ENCODE assay signal across 19 cellular contexts in the genomic region with DNA sequence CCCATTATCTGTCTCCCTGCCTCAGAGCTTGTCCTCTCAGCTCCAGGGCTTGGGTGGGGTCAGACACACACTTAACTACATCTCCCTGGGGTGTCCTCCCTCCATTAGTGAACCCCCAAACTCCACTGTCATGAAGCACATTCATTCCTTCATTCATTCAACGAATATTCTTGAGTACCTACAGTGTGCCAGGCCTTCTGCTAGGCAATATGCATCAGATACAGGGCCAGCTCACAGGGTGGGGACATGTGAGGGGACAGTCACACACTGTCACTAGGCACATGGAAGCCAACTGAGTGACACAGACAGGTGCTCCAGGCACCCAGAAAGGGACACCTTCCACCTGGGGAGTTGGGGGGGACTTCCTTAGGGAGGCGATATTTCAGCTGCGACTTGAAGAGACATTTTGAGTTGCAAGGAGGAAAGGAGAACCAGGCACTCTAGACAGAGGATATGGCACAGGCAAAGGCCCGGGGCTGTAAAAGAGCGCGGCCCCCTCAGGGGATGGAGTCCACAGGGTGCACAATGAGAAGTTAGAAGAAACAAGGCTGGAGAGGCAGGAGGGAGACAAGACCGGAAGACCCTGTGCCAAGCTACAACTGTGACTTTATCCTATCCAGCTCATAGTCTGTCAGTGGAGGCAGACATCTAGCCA. TPM values are rescaled to one million over a fixed set of nuclear protein-coding genes. Genes with fewer than 3 reads are reported as not detected.
DNase-seq lines count a peak whose midpoint lies in the region; ATAC-seq, FAIRE-seq and TF ChIP-seq lines count a peak whose summit lies in the region.
"Had no signal": no experiment of that assay in that cellular context is flagged by ENCODE, and none has a peak within 500 bp of the region (broad histone marks: within the 10 kb centered on the region; RNA-seq: fewer than 3 reads in every experiment).

No MANE protein-coding gene starts in this region.

- ATAC-seq in right cardiac atrium, result no peak

- intact Hi-C loops in right cardiac atrium (cut with DNase I), result no loop called here

- TF ChIP-seq CTCF in WERI-Rb-1 (IDR thresholded peaks at IDR 0.05; ENCODE audit: low read depth, low read length) (no peak), H1 (IDR thresholded peaks at IDR 0.05; ENCODE audit: control extremely low read depth in 1 of 3, insufficient read depth in 1 of 3, low read depth in 1 of 3, low read length in 3 of 3) (no peak), neutrophil (IDR thresholded peaks at IDR 0.05) (no peak)

- H2BK5ac ChIP-seq in H1 (ENCODE audit: low read depth, low read length), result no peak overlapping the region

- DNase-seq in WERI-Rb-1, result peak; percentile 7
- peak in 1 of 2 experiments; percentile 35 for DNase-seq in H1 (ENCODE audit: low read depth in 1 of 2, low spot score in 2 of 2)
- no peak for DNase-seq in NCI-H748 treated with DMSO at 0.1 percent for 48 hours (lab: John Stamatoyannopoulos, UW)
- no peak for DNase-seq in D341Med (ENCODE audit: low spot score)
- DNase-seq in right cardiac atrium, result no peak
- no peak for DNase-seq in A172 (ENCODE audit: low spot score)
- DNase-seq: 8988T; C1 segment of cervical spinal cord; CD4-positive, CD25-positive, alpha-beta regulatory T cell; CD8-positive, alpha-beta memory T cell had no signal

- H4K8ac ChIP-seq in H1 (ENCODE audit: extremely low read depth, insufficient read depth, low read length), result no peak overlapping the region

- TF ChIP-seq RAD21 in H1 (IDR thresholded peaks at IDR 0.05 in 1 of 2, conservative IDR thresholded peaks at IDR 0.05 in 1 of 2; ENCODE audit: low read depth in 2 of 2, low read length in 2 of 2), result no peak

- no peaks in the 10 kb centered on the region for H3K79me1 ChIP-seq in H1 (ENCODE audit: low read depth, low read length)

- TF ChIP-seq EP300 in H1 (IDR thresholded peaks at IDR 0.05; ENCODE audit: borderline replicate concordance in 1 of 2, low read depth in 2 of 2, low read length in 2 of 2), result no peak

- H3K4me2 ChIP-seq in H1 (ENCODE audit: insufficient read depth in 1 of 2, low read depth in 2 of 2, low read length in 2 of 2), result no peak overlapping the region
- H3K4me2 ChIP-seq: GM23338 had no signal

- no peak overlapping the region for H3K9ac ChIP-seq in H1 (replicated peaks in 1 of 4; ENCODE audit: extremely low read depth in 1 of 4, low read depth in 3 of 4, low read length in 3 of 4)

- no peak for TF ChIP-seq POLR2A in H1 (IDR thresholded peaks at IDR 0.05; ENCODE audit: control extremely low read depth in 1 of 2, low read depth in 2 of 2, low read length in 2 of 2)

- H3K4me1 ChIP-seq in H1 (replicated peaks in 1 of 4; ENCODE audit: control insufficient read depth in 3 of 4, insufficient read depth in 4 of 4, low read length in 3 of 4), result no peaks in the 10 kb centered on the region; a peak in 1 of 7 replicates
- H3K4me1 ChIP-seq in neutrophil (ENCODE audit: control insufficient read depth in 1 of 2, insufficient read depth in 1 of 2, low read depth in 1 of 2, low read length in 1 of 2), result peaks cover 100% of the 10 kb centered on the region in 2 experiments
- no peaks in the 10 kb centered on the region for H3K4me1 ChIP-seq in right cardiac atrium (ENCODE audit: control insufficient read depth, insufficient read depth, low read length)
- H3K4me1 ChIP-seq: BE2C had no signal

- no peak overlapping the region for H3K27ac ChIP-seq in WERI-Rb-1
- H3K27ac ChIP-seq in H1 (ENCODE audit: low read depth, low read length), result no peak overlapping the region
- peak overlapping the region; percentile 100 for H3K27ac ChIP-seq in neutrophil
- H3K27ac ChIP-seq in right cardiac atrium (ENCODE audit: low read length), result no peak overlapping the region

- H3K27me3 ChIP-seq in WERI-Rb-1 (ENCODE audit: insufficient read depth, low read depth, severe bottlenecking), result peaks cover 96% of the 10 kb centered on the region
- H3K27me3 ChIP-seq in H1 (replicated peaks in 1 of 4; ENCODE audit: control insufficient read depth in 3 of 4, extremely low read depth in 1 of 4, insufficient read depth in 3 of 4, low read length in 3 of 4), result peaks cover 0 to 9% (median 7%) of the 10 kb centered on the region in 4 experiments; a peak in 6 of 7 replicates
- H3K27me3 ChIP-seq in neutrophil, result no peaks in the 10 kb centered on the region
- H3K27me3 ChIP-seq in right cardiac atrium (ENCODE audit: control insufficient read depth, insufficient read depth), result no peaks in the 10 kb centered on the region

- no peak overlapping the region for H2BK20ac ChIP-seq in H1 (ENCODE audit: low read length)

- H3K4ac ChIP-seq in H1 (replicated peaks; ENCODE audit: insufficient read length, low read depth, low read length), result no peak overlapping the region

- no peak overlapping the region for H2BK15ac ChIP-seq in H1 (ENCODE audit: low read length)

- H3K9me3 ChIP-seq in WERI-Rb-1 (ENCODE audit: severe bottlenecking) (peaks cover 14% of the 10 kb centered on the region), H1 (ENCODE audit: insufficient read depth in 2 of 2, low read depth in 1 of 2, low read length in 1 of 2) (0 out of 4 replicates have a peak, but pooled peaks cover 0 to 2% of the 10 kb centered on the region in 2 experiments), neutrophil (no peaks in the 10 kb centered on the region), right cardiac atrium (ENCODE audit: control insufficient read depth, low read length) (no peaks in the 10 kb centered on the region)
- H3K9me3 ChIP-seq: BE2C had no signal

- no peaks in the 10 kb centered on the region for H3K79me2 ChIP-seq in H1 (ENCODE audit: control insufficient read depth in 1 of 2, insufficient read depth in 2 of 2, low read length in 2 of 2)

- POLR2A ChIA-PET in H1 (lab: Charles Lee; ENCODE audit: partially characterized antibody), result no interaction called here

- no peak overlapping the region for H2AFZ ChIP-seq in H1 (ENCODE audit: low read length)
- H2AFZ ChIP-seq: GM23338 had no signal

- no peak overlapping the region for H4K5ac ChIP-seq in H1 (ENCODE audit: insufficient read length, low read depth, low read length)

- no peak overlapping the region for H4K91ac ChIP-seq in H1 (replicated peaks; ENCODE audit: insufficient read length, low read length)

- H3K14ac ChIP-seq in H1 (ENCODE audit: insufficient read length), result no peak overlapping the region

- H2AK5ac ChIP-seq in H1 (ENCODE audit: low read depth, low read length), result no peak overlapping the region

- no peaks in the 10 kb centered on the region for H4K20me1 ChIP-seq in H1 (replicated peaks in 1 of 2; ENCODE audit: control insufficient read depth in 1 of 2, insufficient read depth in 2 of 2, low read length in 2 of 2)

- no peak for FAIRE-seq in H1 (lab: Jason Lieb, UNC)
- FAIRE-seq: D721Med, G401.6, GM12891, GM18507 had no signal

- H3K4me3 ChIP-seq in WERI-Rb-1 (ENCODE audit: low read depth, low read length), result no peak overlapping the region
- no peak overlapping the region for H3K4me3 ChIP-seq in H1 (ENCODE audit: extremely low read depth in 1 of 4, insufficient read depth in 2 of 4, low read depth in 3 of 4, low read length in 4 of 4)
- H3K4me3 ChIP-seq in neutrophil (ENCODE audit: low read depth in 1 of 2, low read length in 1 of 2), result no peak overlapping the region
- H3K4me3 ChIP-seq in right cardiac atrium (ENCODE audit: low read length), result no peak overlapping the region
- H3K4me3 ChIP-seq: GM23338 had no signal

- H2BK12ac ChIP-seq in H1 (ENCODE audit: low read depth, low read length), result 0 out of 2 replicates have a peak overlapping the region, but pooled peaks have one; percentile 33

- WGBS in H1 (ENCODE audit: extremely low coverage in 1 of 2, insufficient coverage in 1 of 2, insufficient read length in 1 of 2, insufficient replicate concordance in 2 of 2, low coverage in 1 of 2, low lambda C conversion rate in 2 of 2, missing lambda C conversion rate in 1 of 2), 2 experiments, result 93% methylated on average over 7 of the region's 7 CpGs; no CpG with 5 or more reads in 1 of the 2 experiments
- 87% methylated on average over 7 of the region's 7 CpGs for WGBS in right cardiac atrium

- H3K36me3 ChIP-seq in WERI-Rb-1 (no peaks in the 10 kb centered on the region), H1 (ENCODE audit: control insufficient read depth in 2 of 4, insufficient read depth in 4 of 4, low read length in 3 of 4) (no peaks in the 10 kb centered on the region), neutrophil (no peaks in the 10 kb centered on the region)
- H3K36me3 ChIP-seq: BE2C had no signal

- H3K56ac ChIP-seq in H1 (replicated peaks; ENCODE audit: insufficient read length, low read depth, low read length), result no peak overlapping the region

- no peak overlapping the region for H3K18ac ChIP-seq in H1 (ENCODE audit: extremely low read depth, low read length)

- no peak overlapping the region for H2BK120ac ChIP-seq in H1 (replicated peaks; ENCODE audit: low read depth, low read length)

- no peak overlapping the region for H3K23ac ChIP-seq in H1 (ENCODE audit: insufficient read length)

- no peaks in the 10 kb centered on the region for H3K23me2 ChIP-seq in H1 (ENCODE audit: low read depth, low read length)

- CTCF ChIA-PET in H1 (lab: Charles Lee; ENCODE audit: partially characterized antibody), result interaction anchor here (0.7 to 6.4 kb wide), 21 partner anchors 8 to 229 kb away, joined by 3 to 63 read pairs (median 4); partner anchors contain the start of genes PGLYRP4, S100A1, S100A7A and S100A8

RNA-seq across cellular contexts. Expression of gene S100A8, which starts 8.7 kb away (rescaled TPM):
- total RNA-seq in H1 (2021; fragmentation: NEBNext Ultra II Directional; extraction: Animal tissue kit (Norgen Biotek cat#: 25700)), result not detected in 2 replicates
- polyA plus RNA-seq in H1 (2011; rRNA removed), result not detected in 2 replicates
- not detected for polyA plus RNA-seq in H1 (2011; cell fraction: cytosol; rRNA removed)
- not detected for polyA plus RNA-seq in H1 (2011; cell fraction: nucleus; rRNA removed)
- not detected in 4 replicates for polyA plus RNA-seq in H1 (2012, experiment 1 of 2)
- polyA plus RNA-seq in H1 (2012, experiment 2 of 2), result not detected
- not detected for polyA plus RNA-seq in H1 (2013, experiment 1 of 2)
- not detected for polyA plus RNA-seq in H1 (2013, experiment 2 of 2)
- not detected in 2 replicates for polyA minus RNA-seq in H1 (2011; rRNA and poly(A)+ RNA removed)
- not detected for polyA minus RNA-seq in H1 (2011; cell fraction: cytosol; rRNA and poly(A)+ RNA removed)
- not detected for polyA minus RNA-seq in H1 (2011; cell fraction: nucleus; rRNA and poly(A)+ RNA removed)
- 10 to 100 TPM; 27.5 to 98.1 (median 66.9) TPM for total RNA-seq in right cardiac atrium
- polyA plus RNA-seq in right cardiac atrium, result 42.3 TPM
- total RNA-seq in A172 (2014; rRNA removed; shearing (Covaris generic)), result not detected in 2 replicates
- total RNA-seq: CD4-positive, CD25-positive, alpha-beta regulatory T cell; CD8-positive, alpha-beta memory T cell; GM23338; H7; HT-29 had no signal
- polyA plus RNA-seq: CD8-positive, alpha-beta memory T cell; GM23338 had no signal

RNA-seq across cellular contexts. Expression of gene S100A7A, which starts 16.8 kb away (rescaled TPM):
- total RNA-seq in H1 (2021; fragmentation: NEBNext Ultra II Directional; extraction: Animal tissue kit (Norgen Biotek cat#: 25700)), result not detected in 2 replicates
- polyA plus RNA-seq in H1 (2011; rRNA removed) (not detected in 2 replicates), right cardiac atrium (not detected)
- not detected for polyA plus RNA-seq in H1 (2011; cell fraction: cytosol; rRNA removed)
- not detected for polyA plus RNA-seq in H1 (2011; cell fraction: nucleus; rRNA removed)
- polyA plus RNA-seq in H1 (2012, experiment 1 of 2), result not detected in 4 replicates
- not detected for polyA plus RNA-seq in H1 (2012, experiment 2 of 2)
- polyA plus RNA-seq in H1 (2013, experiment 1 of 2), result not detected
- polyA plus RNA-seq in H1 (2013, experiment 2 of 2), result not detected
- polyA minus RNA-seq in H1 (2011; rRNA and poly(A)+ RNA removed), result not detected in 2 replicates
- not detected for polyA minus RNA-seq in H1 (2011; cell fraction: cytosol; rRNA and poly(A)+ RNA removed)
- not detected for polyA minus RNA-seq in H1 (2011; cell fraction: nucleus; rRNA and poly(A)+ RNA removed)
- not detected for total RNA-seq in right cardiac atrium
- not detected in 2 replicates for total RNA-seq in A172 (2014; rRNA removed; shearing (Covaris generic))
- total RNA-seq: CD4-positive, CD25-positive, alpha-beta regulatory T cell; CD8-positive, alpha-beta memory T cell; GM23338; H7; HT-29 had no signal
- polyA plus RNA-seq: CD4-positive, CD25-positive, alpha-beta regulatory T cell; CD8-positive, alpha-beta memory T cell; GM23338 had no signal

RNA-seq across cellular contexts. Expression of gene S100A12, which starts 24.1 kb away (rescaled TPM):
- not detected in 2 replicates for total RNA-seq in H1 (2021; fragmentation: NEBNext Ultra II Directional; extraction: Animal tissue kit (Norgen Biotek cat#: 25700))
- polyA plus RNA-seq in H1 (2011; rRNA removed) (not detected in 2 replicates), right cardiac atrium (1.9 TPM)
- not detected for polyA plus RNA-seq in H1 (2011; cell fraction: cytosol; rRNA removed)
- polyA plus RNA-seq in H1 (2011; cell fraction: nucleus; rRNA removed), result not detected
- not detected in 4 replicates for polyA plus RNA-seq in H1 (2012, experiment 1 of 2)
- polyA plus RNA-seq in H1 (2012, experiment 2 of 2), result not detected
- polyA plus RNA-seq in H1 (2013, experiment 1 of 2), result not detected
- not detected for polyA plus RNA-seq in H1 (2013, experiment 2 of 2)
- not detected in 2 replicates for polyA minus RNA-seq in H1 (2011; rRNA and poly(A)+ RNA removed)
- not detected for polyA minus RNA-seq in H1 (2011; cell fraction: cytosol; rRNA and poly(A)+ RNA removed)
- not detected for polyA minus RNA-seq in H1 (2011; cell fraction: nucleus; rRNA and poly(A)+ RNA removed)
- total RNA-seq in right cardiac atrium, result 1 to 10 TPM in 3 of 4 donors, under 1 TPM in 1; 0.68 to 2.6 (median 2.0) TPM
- total RNA-seq in A172 (2014; rRNA removed; shearing (Covaris generic)), result not detected in 2 replicates
- total RNA-seq: CD4-positive, CD25-positive, alpha-beta regulatory T cell; CD8-positive, alpha-beta memory T cell; GM23338; H7; HT-29 had no signal
- polyA plus RNA-seq: CD8-positive, alpha-beta memory T cell; GM23338 had no signal

RNA-seq across cellular contexts. Expression of gene S100A9, which starts 41.9 kb away (rescaled TPM):
- total RNA-seq in H1 (2021; fragmentation: NEBNext Ultra II Directional; extraction: Animal tissue kit (Norgen Biotek cat#: 25700)), result not detected in 2 replicates
- polyA plus RNA-seq in H1 (2011; rRNA removed) (not detected in 2 replicates), right cardiac atrium (69.9 TPM)
- polyA plus RNA-seq in H1 (2011; cell fraction: cytosol; rRNA removed), result not detected
- polyA plus RNA-seq in H1 (2011; cell fraction: nucleus; rRNA removed), result not detected
- polyA plus RNA-seq in H1 (2012, experiment 1 of 2), result not detected in 4 replicates
- not detected for polyA plus RNA-seq in H1 (2012, experiment 2 of 2)
- not detected for polyA plus RNA-seq in H1 (2013, experiment 1 of 2)
- not detected for polyA plus RNA-seq in H1 (2013, experiment 2 of 2)
- not detected in 2 replicates for polyA minus RNA-seq in H1 (2011; rRNA and poly(A)+ RNA removed)
- polyA minus RNA-seq in H1 (2011; cell fraction: cytosol; rRNA and poly(A)+ RNA removed), result not detected
- not detected for polyA minus RNA-seq in H1 (2011; cell fraction: nucleus; rRNA and poly(A)+ RNA removed)
- 100 to 1,000 TPM in 3 of 4 donors, 10 to 100 TPM in 1; 48.6 to 167 (median 142) TPM for total RNA-seq in right cardiac atrium
- not detected in 2 replicates for total RNA-seq in A172 (2014; rRNA removed; shearing (Covaris generic))
- total RNA-seq: CD4-positive, CD25-positive, alpha-beta regulatory T cell; GM23338; H7 had no signal
- polyA plus RNA-seq: GM23338 had no signal

RNA-seq across cellular contexts. Expression of gene PGLYRP4, which starts 50.9 kb away (rescaled TPM):
- not detected in 2 replicates for total RNA-seq in H1 (2021; fragmentation: NEBNext Ultra II Directional; extraction: Animal tissue kit (Norgen Biotek cat#: 25700))
- polyA plus RNA-seq in H1 (2011; rRNA removed) (not detected in 2 replicates), right cardiac atrium (not detected)
- not detected for polyA plus RNA-seq in H1 (2011; cell fraction: cytosol; rRNA removed)
- polyA plus RNA-seq in H1 (2011; cell fraction: nucleus; rRNA removed), result not detected
- polyA plus RNA-seq in H1 (2012, experiment 1 of 2), result not detected in 4 replicates
- not detected for polyA plus RNA-seq in H1 (2012, experiment 2 of 2)
- polyA plus RNA-seq in H1 (2013, experiment 1 of 2), result not detected
- not detected for polyA plus RNA-seq in H1 (2013, experiment 2 of 2)
- not detected in 2 replicates for polyA minus RNA-seq in H1 (2011; rRNA and poly(A)+ RNA removed)
- polyA minus RNA-seq in H1 (2011; cell fraction: cytosol; rRNA and poly(A)+ RNA removed), result not detected
- not detected for polyA minus RNA-seq in H1 (2011; cell fraction: nucleus; rRNA and poly(A)+ RNA removed)
- not detected for total RNA-seq in right cardiac atrium
- total RNA-seq in A172 (2014; rRNA removed; shearing (Covaris generic)), result not detected in 2 replicates
- total RNA-seq: CD8-positive, alpha-beta memory T cell; GM23338; H7; HT-29 had no signal
- polyA plus RNA-seq: CD8-positive, alpha-beta memory T cell; GM23338 had no signal

Comparison
In these comparisons a context has a peak if more than half of its experiments do, and no peak if none do; other contexts are left out.
1. RNA of gene S100A8, which starts 8.7 kb away (total RNA-seq): 27.5 to 98.1 TPM in right cardiac atrium; not detected in H1 and not detected in A172; every median in the first group is over 10 times any median in the second.